Comparison of ENCODE assay signal across 8 cellular contexts in the genomic region with DNA sequence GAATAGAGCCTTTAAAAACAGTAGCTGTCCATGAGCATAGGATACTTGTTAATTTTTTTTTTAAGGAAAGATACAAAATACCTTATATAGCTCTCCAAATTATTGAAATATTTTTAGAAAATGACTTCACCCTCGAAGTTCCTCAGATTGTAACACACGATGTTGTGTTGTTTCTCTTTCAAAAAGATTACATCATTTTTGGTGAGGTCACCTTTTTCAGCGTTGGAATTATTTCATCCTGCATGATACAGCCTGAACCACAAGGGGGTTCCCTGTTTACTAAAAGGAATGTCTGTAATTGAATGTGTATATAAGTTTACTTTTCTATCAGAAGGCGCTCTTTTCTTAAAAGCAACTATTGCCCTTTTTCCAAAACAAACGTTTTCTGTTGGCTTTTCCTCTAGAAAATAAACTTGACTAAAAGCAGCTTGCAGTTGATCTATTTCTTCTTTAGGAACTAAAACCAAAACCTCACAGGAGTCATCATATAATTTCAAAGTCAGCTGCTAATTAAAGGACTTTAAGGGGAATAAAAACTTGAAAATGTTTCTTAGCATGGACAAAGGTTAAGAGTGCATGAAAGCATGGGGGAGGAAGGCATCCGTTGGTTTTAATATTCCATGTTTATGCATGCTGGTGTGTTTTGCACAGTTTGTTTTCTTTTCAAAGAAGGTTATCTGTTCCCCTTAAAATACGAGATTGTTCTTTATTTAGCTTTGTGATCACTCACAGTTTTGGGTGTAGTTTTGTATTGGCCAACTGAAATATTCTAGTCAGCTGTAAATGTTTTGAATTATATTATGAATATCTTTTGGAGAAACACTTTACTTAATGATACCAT. TPM values are rescaled to one million over a fixed set of nuclear protein-coding genes. Genes with fewer than 3 reads are reported as not detected.
A peak's percentile ranks its signal among the peaks of the same experiment; 100 is the strongest.
DNase-seq lines count a peak whose midpoint lies in the region; ATAC-seq lines count a peak whose summit lies in the region.

No MANE protein-coding gene starts in this region.

- H3K9me3 ChIP-seq in right cardiac atrium (ENCODE audit: control insufficient read depth, low read length) (no peaks in the 10 kb centered on the region), skeletal muscle satellite cell (replicated peaks; ENCODE audit: low read length) (no peaks in the 10 kb centered on the region)

- peak overlapping the region; percentile 38 for H3K9ac ChIP-seq in skeletal muscle satellite cell (ENCODE audit: low read depth, low read length)

- H3K4me1 ChIP-seq in right cardiac atrium (ENCODE audit: control insufficient read depth, insufficient read depth, low read length), result peaks cover 8% of the 10 kb centered on the region
- peaks cover 39% of the 10 kb centered on the region for H3K4me1 ChIP-seq in skeletal muscle satellite cell (ENCODE audit: control insufficient read depth, insufficient read depth, low read length)

- H3K27me3 ChIP-seq in right cardiac atrium (ENCODE audit: control insufficient read depth, insufficient read depth), result no peaks in the 10 kb centered on the region
- no peaks in the 10 kb centered on the region for H3K27me3 ChIP-seq in skeletal muscle satellite cell (ENCODE audit: control insufficient read depth, insufficient read depth, low read length)

- H3K36me3 ChIP-seq in skeletal muscle satellite cell (ENCODE audit: insufficient read depth, low read length), result no peaks in the 10 kb centered on the region

- H3K4me3 ChIP-seq in right cardiac atrium (ENCODE audit: low read length), result no peak overlapping the region
- peak overlapping the region; percentile 33 for H3K4me3 ChIP-seq in skeletal muscle satellite cell (ENCODE audit: low read length)

- intact Hi-C loops in right cardiac atrium (cut with DNase I), result loop anchor here in 2 of 4 donors (5.0 to 10.0 kb wide), 4 partner anchors 139 to 419 kb away; partner anchors contain the start of gene MEF2A (in 2 of the 2)

- 8% methylated on average over 7 of the region's 7 CpGs for WGBS in right cardiac atrium

- peak overlapping the region; percentile 67 for H3K4me2 ChIP-seq in skeletal muscle satellite cell (ENCODE audit: low read length)

- DNase-seq in A172 (ENCODE audit: low spot score), result peak; percentile 80
- peak; percentile 73 for DNase-seq in GM03348 (ENCODE audit: low spot score)
- DNase-seq in NAMALWA (ENCODE audit: low spot score), result peak; percentile 95
- no peak for DNase-seq in right cardiac atrium

- peak overlapping the region; percentile 64 for H3K27ac ChIP-seq in angular gyrus (ENCODE audit: low read depth, low read length)
- H3K27ac ChIP-seq in right cardiac atrium (ENCODE audit: low read length), result peak overlapping the region; percentile 26

- ATAC-seq in HG02588 (IDR thresholded peaks at IDR 0.05; ENCODE audit: unreplicated experiment), result peak; percentile 52
- peak; percentile 67 to 68 for ATAC-seq in right cardiac atrium
- ATAC-seq in GM18873 (IDR thresholded peaks at IDR 0.05; ENCODE audit: low FRiP score, unreplicated experiment), result no peak

RNA-seq across cellular contexts. Expression of gene LYSMD4, which starts 29.4 kb away (rescaled TPM):
- 5.7 and 5.8 TPM in 2 replicates for total RNA-seq in A172 (2014; rRNA removed; shearing (Covaris generic))
- total RNA-seq in right cardiac atrium, result 10 to 100 TPM; 12.6 to 19.3 (median 15.7) TPM
- polyA plus RNA-seq in right cardiac atrium, result 13.2 TPM
- total RNA-seq in skeletal muscle satellite cell (2012; rRNA removed), result 5.6 and 8.5 TPM in 2 replicates

Comparison
In these comparisons a context has a peak if more than half of its experiments do, and no peak if none do; other contexts are left out.
1. DNase-seq: peak in A172 (single experiment), GM03348 (single experiment) and NAMALWA (single experiment); none in right cardiac atrium (0 of 3).